Comparison of ENCODE assay signal across 9 cellular contexts in genomic region chr12:48198619-48198973, GRCh38. TPM values are rescaled to one million over a fixed set of nuclear protein-coding genes. Genes with fewer than 3 reads are reported as not detected.
DNase-seq lines count a peak whose midpoint lies in the region; ATAC-seq and TF ChIP-seq lines count a peak whose summit lies in the region.
"Had no signal": no experiment of that assay in that cellular context is flagged by ENCODE, and none has a peak within 500 bp of the region (broad histone marks: within the 10 kb centered on the region; RNA-seq: fewer than 3 reads in every experiment).

No MANE protein-coding gene starts in this region.

- H3K4me1 ChIP-seq in Peyer's patch (peaks cover 0 to 5% (median 1%) of the 10 kb centered on the region in 4 donors), mesodermal cell (ENCODE audit: control insufficient read depth, insufficient read depth, low read length, poor library complexity, severe bottlenecking) (peaks cover 6% of the 10 kb centered on the region), transverse colon (peaks cover 0 to 34% (median 19%) of the 10 kb centered on the region in 4 donors)

- intact Hi-C loops in dendritic cell treated with granulocyte-macrophage colony-stimulating factor and Interleukin-4, amounts not matched to agents 40 ng/mL and 50 ng/mL, for 4 days (cut with micrococcal nuclease), result loop anchor here (2.0 to 5.0 kb wide), 2 partner anchors 139 to 152 kb away; partner anchors contain the start of gene ZNF641
- intact Hi-C loops in transverse colon (cut with DNase I; ENCODE audit: low total_unique reads), result no loop called here

- H3K9me3 Mint-ChIP-seq in dendritic cell treated with granulocyte-macrophage colony-stimulating factor and Interleukin-4, amounts not matched to agents 40 ng/mL and 50 ng/mL, for 4 days, result peaks cover 11% of the 10 kb centered on the region

- peaks cover 31% of the 10 kb centered on the region for H3K36me3 Mint-ChIP-seq in dendritic cell treated with granulocyte-macrophage colony-stimulating factor and Interleukin-4, amounts not matched to agents 40 ng/mL and 50 ng/mL, for 4 days (ENCODE audit: low read depth)

- H3K4me3 ChIP-seq in Peyer's patch (peak overlapping the region; percentile 61 to 91 (median 70)), mesodermal cell (ENCODE audit: extremely low read depth, insufficient read depth, low read length, poor library complexity, severe bottlenecking) (peak overlapping the region; percentile 58), transverse colon (peak overlapping the region; percentile 49 to 78 (median 56))

- peaks cover 8% of the 10 kb centered on the region for H3K27me3 Mint-ChIP-seq in dendritic cell treated with granulocyte-macrophage colony-stimulating factor and Interleukin-4, amounts not matched to agents 40 ng/mL and 50 ng/mL, for 4 days

- TF ChIP-seq POLR2A in Peyer's patch (IDR thresholded peaks at IDR 0.05), result no peak
- TF ChIP-seq POLR2A in transverse colon (IDR thresholded peaks at IDR 0.05), result no peak

- TF ChIP-seq CTCF in Peyer's patch (IDR thresholded peaks at IDR 0.05) (no peak), transverse colon (IDR thresholded peaks at IDR 0.05) (no peak)

- no peak for TF ChIP-seq EP300 in transverse colon (IDR thresholded peaks at IDR 0.05; ENCODE audit: low read depth)

- peak overlapping the region; percentile 99 for H3K27ac Mint-ChIP-seq in dendritic cell treated with granulocyte-macrophage colony-stimulating factor and Interleukin-4, amounts not matched to agents 40 ng/mL and 50 ng/mL, for 4 days

- peak overlapping the region; percentile 87 for H3K4me3 Mint-ChIP-seq in dendritic cell treated with granulocyte-macrophage colony-stimulating factor and Interleukin-4, amounts not matched to agents 40 ng/mL and 50 ng/mL, for 4 days

- H3K27me3 ChIP-seq in Peyer's patch (no peaks in the 10 kb centered on the region), transverse colon (no peaks in the 10 kb centered on the region)

- peak overlapping the region; percentile 92 to 99 (median 98) for H3K27ac ChIP-seq in Peyer's patch
- peak overlapping the region; percentile 81 for H3K27ac ChIP-seq in mesodermal cell (ENCODE audit: low read depth, low read length, severe bottlenecking)
- peak overlapping the region; percentile 95 to 98 (median 95) for H3K27ac ChIP-seq in transverse colon

- DNase-seq in COLO668 (lab: John Stamatoyannopoulos, UW; ENCODE audit: unreplicated experiment) (peak; percentile 22), Peyer's patch (peak in 2 of 3 donors; percentile 30 to 64), transverse colon (peak; percentile 31), occipital lobe (lab: John Stamatoyannopoulos, UW) (no peak)

- in situ Hi-C loops in transverse colon (cut with MboI; ENCODE audit: low pct_ligation_motif_present in 1 of 4, low pct_unique_long_range_greater_than_20kb in 1 of 4, low sequenced_read_pairs in 3 of 4), result no loop called here

- WGBS in mesodermal cell (ENCODE audit: insufficient coverage in 2 of 2), 2 experiments, result 40 to 43% methylated on average over 23 to 27 of the region's 27 CpGs
- 23 to 80% methylated on average over 1 to 27 of the region's 27 CpGs for WGBS in transverse colon (ENCODE audit: low coverage in 1 of 2), 2 donors

- peaks cover 38% of the 10 kb centered on the region for H3K4me1 Mint-ChIP-seq in dendritic cell treated with granulocyte-macrophage colony-stimulating factor and Interleukin-4, amounts not matched to agents 40 ng/mL and 50 ng/mL, for 4 days (ENCODE audit: low read depth)

- ATAC-seq in GM21737 (IDR thresholded peaks at IDR 0.05; ENCODE audit: unreplicated experiment) (peak; percentile 11), HG02938 (IDR thresholded peaks at IDR 0.05; ENCODE audit: unreplicated experiment) (no peak)

- H3K9me3 ChIP-seq in Peyer's patch, result no peaks in the 10 kb centered on the region
- no peaks in the 10 kb centered on the region for H3K9me3 ChIP-seq in mesodermal cell (ENCODE audit: control insufficient read depth, low read length)
- peaks cover 0 to 6% of the 10 kb centered on the region in 2 donors for H3K9me3 ChIP-seq in transverse colon

- no peaks in the 10 kb centered on the region for H3K36me3 ChIP-seq in Peyer's patch
- no peaks in the 10 kb centered on the region for H3K36me3 ChIP-seq in mesodermal cell (ENCODE audit: control insufficient read depth, insufficient read depth, low read length)
- no peaks in the 10 kb centered on the region for H3K36me3 ChIP-seq in transverse colon

RNA-seq across cellular contexts. Expression of gene OR10AD1, which starts 4.5 kb away (rescaled TPM):
- not detected for total RNA-seq in Peyer's patch
- not detected for polyA plus RNA-seq in mesodermal cell (2013, experiment 1 of 2)
- polyA plus RNA-seq in mesodermal cell (2013, experiment 2 of 2), result not detected
- not detected for total RNA-seq in transverse colon
- not detected for total RNA-seq in occipital lobe
- total RNA-seq: HT1080 had no signal

RNA-seq across cellular contexts. Expression of gene CCDC184, which starts 15.2 kb away (rescaled TPM):
- under 1 TPM in 1 of 4 donors, not detected in 3; 0.40 TPM for total RNA-seq in Peyer's patch
- polyA plus RNA-seq in mesodermal cell (2013, experiment 1 of 2), result 3.5 TPM
- polyA plus RNA-seq in mesodermal cell (2013, experiment 2 of 2), result 4.5 TPM
- total RNA-seq in transverse colon, result under 1 TPM in 2 of 4 donors, not detected in 2; 0.27 to 0.79 TPM
- total RNA-seq in occipital lobe, result 17.0 TPM

RNA-seq across cellular contexts. Expression of gene ASB8, which starts 41.3 kb away (rescaled TPM):
- total RNA-seq in Peyer's patch, result 10 to 100 TPM; 16.5 to 40.8 (median 33.7) TPM
- 15.1 TPM for polyA plus RNA-seq in mesodermal cell (2013, experiment 1 of 2)
- polyA plus RNA-seq in mesodermal cell (2013, experiment 2 of 2), result 13.2 TPM
- 10 to 100 TPM; 13.3 to 39.0 (median 23.3) TPM for total RNA-seq in transverse colon
- total RNA-seq in occipital lobe, result 38.8 TPM

Comparison
In these comparisons a context has a peak if more than half of its experiments do, and no peak if none do; other contexts are left out.
1. RNA of gene CCDC184, which starts 15.2 kb away (total RNA-seq): 17.0 TPM in occipital lobe (single experiment); 0.27 to 0.79 TPM in transverse colon and 0.40 TPM in Peyer's patch; every median in the first group is over 10 times any median in the second.
2. Peak in every context shown above with its lines, with median percentiles within 50 percentile points of each other: H3K27ac ChIP-seq and H3K4me3 ChIP-seq.